In genomic region chr17:61209524-61209923, GRCh38 we compare ENCODE assay signal across 15 cellular contexts.
A peak's percentile ranks its signal among the peaks of the same experiment; 100 is the strongest.
DNase-seq lines count a peak whose midpoint lies in the region; ATAC-seq and TF ChIP-seq lines count a peak whose summit lies in the region.
"Had no signal": no experiment of that assay in that cellular context is flagged by ENCODE, and none has a peak within 500 bp of the region (broad histone marks: within the 10 kb centered on the region; RNA-seq: fewer than 3 reads in every experiment).

No MANE protein-coding gene starts in this region.

- no peaks in the 10 kb centered on the region for H3K9me2 ChIP-seq in hepatocyte (replicated peaks; ENCODE audit: insufficient read depth)

- intact Hi-C loops in aorta (cut with DNase I), result loop anchor here (10.0 kb wide), 2 partner anchors 185 to 205 kb away; partner anchors contain the start of gene TBX2 (in 1 of the 2)

- no peaks in the 10 kb centered on the region for H3K79me2 ChIP-seq in hepatocyte

- peak overlapping the region; percentile 76 for H3K4me2 ChIP-seq in hepatocyte

- no peak overlapping the region for H2AFZ ChIP-seq in hepatocyte

- DNase-seq in NCI-H1048 (lab: John Stamatoyannopoulos, UW) (peak; percentile 14), astrocyte of the hippocampus (ENCODE audit: low read depth, low spot score) (peak; percentile 46), hepatocyte (ENCODE audit: low spot score) (no peak), retina (peak; percentile 55), aorta (no peak), GM19238 (ENCODE audit: insufficient read length, low spot score) (no peak), AG08395 (ENCODE audit: low spot score) (no peak)
- DNase-seq: amniotic stem cell; GF-D8; KG1; NCI-H226; stimulated activated CD4-positive, alpha-beta T cell treated with anti-CD3 and anti-CD28 coated beads, Interleukin-2, amount 100 ng/mL, for 24 hours had no signal

- H3K4me3 ChIP-seq in hepatocyte (no peak overlapping the region), aorta (ENCODE audit: low read length in 2 of 2) (no peak overlapping the region)

- no peaks in the 10 kb centered on the region for H4K20me1 ChIP-seq in hepatocyte (ENCODE audit: insufficient read depth, poor library complexity, severe bottlenecking)

- H3K4me1 ChIP-seq in hepatocyte (ENCODE audit: insufficient read depth) (peaks cover 37% of the 10 kb centered on the region), aorta (ENCODE audit: control insufficient read depth in 1 of 2, insufficient read depth in 2 of 2, low read length in 2 of 2) (peaks cover 3 to 6% of the 10 kb centered on the region in 2 donors)

- H3K27me3 ChIP-seq in hepatocyte (no peaks in the 10 kb centered on the region), aorta (ENCODE audit: control insufficient read depth in 1 of 2, insufficient read depth in 2 of 2, low read length in 1 of 2) (no peaks in the 10 kb centered on the region)
- H3K27me3 ChIP-seq: neutrophil had no signal

- no peak for ATAC-seq in aorta (ENCODE audit: low FRiP score)
- no peak for ATAC-seq in SK-N-SH treated with all-trans-retinoic acid at 6 μM for 48 hours
- ATAC-seq: stimulated activated memory B cell treated with anti-CD40 and anti-IgM and Interleukin-4, amounts not matched to agents 10 μg/mL and 1 μg/mL and 100 μg/mL, for 72 hours had no signal

- WGBS in hepatocyte (ENCODE audit: low lambda C conversion rate, missing lambda C conversion rate), result 56% methylated on average over 6 of the region's 6 CpGs
- 55 to 59% methylated on average over 6 of the region's 6 CpGs for WGBS in aorta, 2 donors

- H3K36me3 ChIP-seq in hepatocyte (replicated peaks; ENCODE audit: insufficient read depth, low read depth), result no peaks in the 10 kb centered on the region
- no peaks in the 10 kb centered on the region for H3K36me3 ChIP-seq in aorta (ENCODE audit: control insufficient read depth in 1 of 2, insufficient read depth in 2 of 2, low read length in 1 of 2)
- H3K36me3 ChIP-seq: neutrophil had no signal

- H3K27ac ChIP-seq in hepatocyte (peak overlapping the region; percentile 81), aorta (ENCODE audit: low read depth in 1 of 2, low read length in 2 of 2) (peak overlapping the region in 1 of 2 donors; percentile 11)
- H3K27ac ChIP-seq: neutrophil had no signal

- TF ChIP-seq CTCF in hepatocyte (IDR thresholded peaks at IDR 0.05; ENCODE audit: poor library complexity), result no peak

- H3K9me3 ChIP-seq in hepatocyte (ENCODE audit: low read depth), result no peaks in the 10 kb centered on the region
- no peaks in the 10 kb centered on the region for H3K9me3 ChIP-seq in aorta (ENCODE audit: control insufficient read depth, low read length)
- H3K9me3 ChIP-seq: neutrophil had no signal

TF ChIP-seq in SK-N-SH treated with all-trans-retinoic acid at 6 μM for 48 hours, 23 proteins besides CTCF, POLR2A, EP300 and RAD21:
- TF ChIP-seq CSDC2 (CRISPR knock-in tag; IDR thresholded peaks at IDR 0.05) (no peak), TCF4 (CRISPR knock-in tag; IDR thresholded peaks at IDR 0.05; ENCODE audit: borderline replicate concordance) (no peak), PATZ1 (CRISPR knock-in tag; IDR thresholded peaks at IDR 0.05; ENCODE audit: borderline replicate concordance) (no peak), RARB (CRISPR knock-in tag; IDR thresholded peaks at IDR 0.05) (no peak), ZC3H10 (CRISPR knock-in tag; IDR thresholded peaks at IDR 0.05) (no peak), OSR1 (CRISPR knock-in tag; IDR thresholded peaks at IDR 0.05) (no peak), ESRRG (CRISPR knock-in tag; IDR thresholded peaks at IDR 0.05) (no peak), PPARA (CRISPR knock-in tag; IDR thresholded peaks at IDR 0.05; ENCODE audit: borderline replicate concordance) (no peak), POU6F1 (CRISPR knock-in tag; IDR thresholded peaks at IDR 0.05; ENCODE audit: borderline replicate concordance, low read depth) (no peak), ZFP30 (CRISPR knock-in tag; IDR thresholded peaks at IDR 0.05) (no peak), ZNF70 (CRISPR knock-in tag; IDR thresholded peaks at IDR 0.05) (no peak), ZNF565 (CRISPR knock-in tag; conservative IDR thresholded peaks at IDR 0.05; ENCODE audit: low read depth) (no peak), ZFP3 (CRISPR knock-in tag; IDR thresholded peaks at IDR 0.05) (no peak), TOX (CRISPR knock-in tag; IDR thresholded peaks at IDR 0.05; ENCODE audit: borderline replicate concordance) (no peak), TSHZ2 (CRISPR knock-in tag; IDR thresholded peaks at IDR 0.05) (no peak), SNAI2 (CRISPR knock-in tag; IDR thresholded peaks at IDR 0.05) (no peak), ARNTL (CRISPR knock-in tag; IDR thresholded peaks at IDR 0.05; ENCODE audit: borderline replicate concordance, low read depth) (no peak)
TF ChIP-seq in SK-N-SH treated with all-trans-retinoic acid at 6 μM for 48 hours: peak in this region for 0.

Comparison
In these comparisons a context has a peak if more than half of its experiments do, and no peak if none do; other contexts are left out.
1. DNase-seq: peak in NCI-H1048 (single experiment), astrocyte of the hippocampus (single experiment) and retina (single experiment); none in hepatocyte (single experiment), aorta (0 of 2), GM19238 (single experiment) and AG08395 (single experiment).